In the genomic region with DNA sequence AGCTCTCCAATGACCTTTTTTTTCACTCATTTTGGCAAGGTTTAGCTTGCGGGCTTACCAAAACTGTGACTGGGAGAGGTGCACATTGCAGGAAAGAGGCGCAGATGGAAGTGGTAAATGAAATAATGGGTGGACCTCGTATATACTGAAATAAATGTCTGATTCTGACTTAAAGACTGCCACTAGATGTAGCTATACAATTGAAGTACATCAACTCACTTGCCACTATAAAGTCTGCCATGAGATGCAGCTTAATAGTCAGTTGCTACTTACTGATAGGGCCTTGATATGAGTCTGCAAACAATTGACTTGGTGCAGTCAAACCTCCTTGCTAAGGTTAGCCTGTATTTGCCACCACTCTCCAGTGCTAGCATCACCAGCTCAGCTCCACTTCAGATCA, we compare ENCODE assay signal across 23 cellular contexts.
"Had no signal": no experiment of that assay in that cellular context is flagged by ENCODE, and none has a peak within 500 bp of the region (broad histone marks: within the 10 kb centered on the region; RNA-seq: fewer than 3 reads in every experiment).

No MANE protein-coding gene starts in this region.

- ATAC-seq: esophagus mucosa; heart left ventricle; left cardiac atrium; left lung; naive thymus-derived CD4-positive, alpha-beta T cell; right cardiac atrium; stimulated activated naive CD8-positive, alpha-beta T cell treated with anti-CD3 and anti-CD28 coated beads, Interleukin-15, Interleukin-2, amounts not matched to agents 100 U/mL and 50 U/mL, for 24 hours had no signal

- H3K9ac ChIP-seq: neural progenitor cell, parathyroid adenoma had no signal

- H3K4me1 ChIP-seq: gastroesophageal sphincter, heart left ventricle, left lung, neural progenitor cell, parathyroid adenoma, sigmoid colon, testis, tibial artery had no signal

- H3K4me2 ChIP-seq: hepatocyte, neural progenitor cell had no signal

- H3K36me3 ChIP-seq: gastroesophageal sphincter, heart left ventricle, left lung, neural progenitor cell, sigmoid colon, tibial artery had no signal

- H3K4me3 ChIP-seq: dorsolateral prefrontal cortex, gastroesophageal sphincter, heart left ventricle, hepatocyte, left lung, neural progenitor cell, sigmoid colon, testis, tibial artery had no signal

- H3K79me2 ChIP-seq: hepatocyte, parathyroid adenoma had no signal

- H3K27ac ChIP-seq: dorsolateral prefrontal cortex, epithelial cell of prostate, gastroesophageal sphincter, heart left ventricle, hepatocyte, left lung, neural progenitor cell, parathyroid adenoma, sigmoid colon, testis, tibial artery had no signal

- H2AFZ ChIP-seq: hepatocyte, neural progenitor cell, parathyroid adenoma had no signal

- H3K9me3 ChIP-seq: left lung, sigmoid colon, testis, tibial artery had no signal

- DNase-seq: dorsolateral prefrontal cortex; effector CD4-positive, alpha-beta T cell; foreskin fibroblast; heart left ventricle; left cardiac atrium; left lung; mesenchymal stem cell; midbrain; naive thymus-derived CD4-positive, alpha-beta T cell; right cardiac atrium; sigmoid colon; stimulated activated CD4-positive, alpha-beta T cell treated with anti-CD3 and anti-CD28 coated beads, Interleukin-2, amount 100 ng/mL, for 24 hours; stimulated activated CD4-positive, alpha-beta T cell treated with anti-CD3 and anti-CD28 coated beads, Interleukin-4, amount 100 ng/mL, for 4 hours; stimulated activated naive CD8-positive, alpha-beta T cell treated with anti-CD3 and anti-CD28 coated beads, Interleukin-15, Interleukin-2, amounts not matched to agents 100 U/mL and 50 U/mL, for 24 hours; substantia nigra; testis; tibial artery had no signal

- H3K27me3 ChIP-seq: gastroesophageal sphincter, heart left ventricle, hepatocyte, left lung, neural progenitor cell, sigmoid colon, testis, tibial artery had no signal
